8 cellular contexts compared by ENCODE assay signal in the genomic region with DNA sequence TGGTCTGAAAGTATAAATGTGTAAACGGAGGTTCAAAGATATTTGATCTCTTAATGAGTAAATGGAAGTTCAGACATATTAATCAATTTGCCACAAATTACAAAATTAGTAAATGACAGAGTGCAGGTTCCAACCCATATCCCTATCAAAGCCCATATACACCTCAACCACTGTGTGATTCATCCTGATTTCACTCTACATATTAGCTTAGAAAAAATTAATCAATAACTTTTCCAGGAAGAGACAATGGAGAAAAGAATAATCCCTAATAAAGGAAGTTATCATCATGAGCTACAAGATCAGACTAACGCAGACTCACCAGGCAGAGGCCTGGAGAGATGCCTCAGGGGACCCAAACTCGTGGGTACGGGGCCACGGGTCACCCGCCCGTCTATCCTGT.
DNase-seq lines count a peak whose midpoint lies in the region; ATAC-seq and TF ChIP-seq lines count a peak whose summit lies in the region.
"Not testable (repeated sequence)": the region's sequence is repeated elsewhere in the genome, so short reads cannot be mapped to it uniquely, and the experiment has no call there.

No MANE protein-coding gene starts in this region.

- not testable (repeated sequence) for H3K79me2 ChIP-seq in OCI-LY7 (ENCODE audit: insufficient read depth, low read depth, low read length)

- H3K36me3 ChIP-seq in Caco-2 (ENCODE audit: control insufficient read depth, insufficient read depth, low read length); OCI-LY7 (ENCODE audit: insufficient read depth, low read length); mesenchymal stem cell (ENCODE audit: control insufficient read depth in 1 of 2, insufficient read depth in 2 of 2, low read depth in 1 of 2, low read length in 2 of 2); sigmoid colon; urinary bladder (ENCODE audit: insufficient read depth): not testable (repeated sequence)

- not testable (repeated sequence) for TF ChIP-seq CTCF in Caco-2 (IDR thresholded peaks at IDR 0.05; ENCODE audit: insufficient read depth in 1 of 2, low read depth in 1 of 2, low read length in 1 of 2, severe bottlenecking in 1 of 2, unreplicated experiment in 1 of 2); OCI-LY7 (conservative IDR thresholded peaks at IDR 0.05; ENCODE audit: low read length); choroid plexus epithelial cell (conservative IDR thresholded peaks at IDR 0.05; ENCODE audit: low read depth, low read length); glutamatergic neuron (IDR thresholded peaks at IDR 0.05; ENCODE audit: partially characterized antibody, unreplicated experiment); sigmoid colon (IDR thresholded peaks at IDR 0.05)

- not testable (repeated sequence) for H3K14ac ChIP-seq in mesenchymal stem cell (ENCODE audit: low read length in 2 of 2)

- not testable (repeated sequence) for H3K4me1 Mint-ChIP-seq in Caco-2 (ENCODE audit: low read depth, unreplicated experiment); glutamatergic neuron (ENCODE audit: low read depth, unreplicated experiment)
- peaks cover 26% of the 10 kb centered on the region for H3K4me1 Mint-ChIP-seq in activated T-cell treated with anti-CD3 and anti-CD28 coated beads, Interleukin-2, amount 50 U/mL, for 72 hours (ENCODE audit: low read depth)

- intact Hi-C loops in Caco-2 (cut with micrococcal nuclease; ENCODE audit: unreplicated experiment); OCI-LY7 (cut with micrococcal nuclease; ENCODE audit: unreplicated experiment); sigmoid colon (cut with DNase I): not testable (repeated sequence)

- H2AK5ac ChIP-seq in mesenchymal stem cell (ENCODE audit: low read length, severe bottlenecking) = not testable (repeated sequence)

- H3K27ac ChIP-seq in OCI-LY7 (ENCODE audit: low read depth, low read length, poor library complexity, severe bottlenecking) (peak overlapping the region; percentile 34), mesenchymal stem cell (ENCODE audit: low read length, poor library complexity, severe bottlenecking) (peak overlapping the region; percentile 65), sigmoid colon (peak overlapping the region; percentile 51 to 87 (median 82))
- H3K27ac ChIP-seq in urinary bladder (ENCODE audit: low read depth) = not testable (repeated sequence)

- not testable (repeated sequence) for H3K27me3 Mint-ChIP-seq in Caco-2 (ENCODE audit: insufficient read depth, unreplicated experiment); activated T-cell treated with anti-CD3 and anti-CD28 coated beads, Interleukin-2, amount 50 U/mL, for 72 hours (ENCODE audit: low read depth)
- H3K27me3 Mint-ChIP-seq in glutamatergic neuron (ENCODE audit: unreplicated experiment) = peaks cover 11% of the 10 kb centered on the region

- H2AFZ ChIP-seq in OCI-LY7 (ENCODE audit: low read length) = peak overlapping the region; percentile 96; the same call in 1 of the 2 replicates
- H2AFZ ChIP-seq in mesenchymal stem cell (ENCODE audit: low read depth, low read length) = not testable (repeated sequence)

- H4K91ac ChIP-seq in mesenchymal stem cell (ENCODE audit: low read length) = not testable (repeated sequence)

- H4K8ac ChIP-seq in mesenchymal stem cell (ENCODE audit: low read length) = not testable (repeated sequence)

- not testable (repeated sequence) for H2BK5ac ChIP-seq in mesenchymal stem cell (ENCODE audit: low read depth, low read length, poor library complexity, severe bottlenecking)

- POLR2A ChIA-PET in Caco-2 (lab: Charles Lee); OCI-LY7 (lab: Charles Lee): not testable (repeated sequence)

- H2BK12ac ChIP-seq in mesenchymal stem cell (ENCODE audit: low read length in 2 of 2) = not testable (repeated sequence)

- not testable (repeated sequence) for H3K4me1 ChIP-seq in Caco-2; OCI-LY7 (ENCODE audit: insufficient read depth, low read length, poor library complexity, severe bottlenecking); mesenchymal stem cell (ENCODE audit: control insufficient read depth, insufficient read depth, low read depth, low read length); sigmoid colon; urinary bladder (ENCODE audit: insufficient read depth)

- CTCF ChIA-PET in Caco-2 (lab: Charles Lee); OCI-LY7 (lab: Charles Lee; ENCODE audit: unreplicated experiment): not testable (repeated sequence)

- H3K9me2 ChIP-seq in OCI-LY7 (ENCODE audit: insufficient read depth, low read length) = not testable (repeated sequence)

- H4K20me1 ChIP-seq in OCI-LY7 (ENCODE audit: insufficient read depth, low read length) = not testable (repeated sequence)

- H2BK120ac ChIP-seq in mesenchymal stem cell (ENCODE audit: low read depth, low read length) = not testable (repeated sequence)

- H3K9me3 ChIP-seq in Caco-2; OCI-LY7 (ENCODE audit: low read length); mesenchymal stem cell (ENCODE audit: control insufficient read depth, low read length); sigmoid colon: not testable (repeated sequence)

- not testable (repeated sequence) for H3K79me1 ChIP-seq in mesenchymal stem cell (replicated peaks; ENCODE audit: low read length, poor library complexity, severe bottlenecking)

- peak overlapping the region; percentile 93 for H3K9ac ChIP-seq in mesenchymal stem cell (ENCODE audit: low read length)

- H3K4ac ChIP-seq in mesenchymal stem cell (ENCODE audit: low read depth in 1 of 2, low read length in 2 of 2) = not testable (repeated sequence)

- H3K4me3 Mint-ChIP-seq in Caco-2 (ENCODE audit: unreplicated experiment) (peak overlapping the region; percentile 27), glutamatergic neuron (ENCODE audit: unreplicated experiment) (peak overlapping the region; percentile 98)
- peak overlapping the region; percentile 71 to 96 for H3K4me3 Mint-ChIP-seq in activated T-cell treated with anti-CD3 and anti-CD28 coated beads, Interleukin-2, amount 50 U/mL, for 72 hours

- 71% methylated on average over 6 of the region's 7 CpGs for WGBS in mesenchymal stem cell
- WGBS in sigmoid colon, 2 donors = 3 to 4% methylated on average over 7 of the region's 7 CpGs
- WGBS in urinary bladder = 4% methylated on average over 7 of the region's 7 CpGs

- not testable (repeated sequence) for H3K27me3 ChIP-seq in Caco-2 (replicated peaks; ENCODE audit: control insufficient read depth, insufficient read depth, low read length); mesenchymal stem cell (ENCODE audit: control insufficient read depth in 1 of 2, insufficient read depth in 1 of 2, low read length in 2 of 2); sigmoid colon

- peaks cover 32% of the 10 kb centered on the region for H3K9me3 Mint-ChIP-seq in Caco-2 (ENCODE audit: unreplicated experiment)
- H3K9me3 Mint-ChIP-seq in activated T-cell treated with anti-CD3 and anti-CD28 coated beads, Interleukin-2, amount 50 U/mL, for 72 hours; glutamatergic neuron (ENCODE audit: unreplicated experiment): not testable (repeated sequence)

- H2BK15ac ChIP-seq in mesenchymal stem cell (ENCODE audit: low read depth, poor library complexity, severe bottlenecking) = not testable (repeated sequence)

- BruUV-seq in Caco-2 (replicated peaks; lab: Mats Ljungman, UMichigan) = TSS peak; percentile 33
- not testable (repeated sequence) for BruUV-seq in OCI-LY7 (replicated peaks; lab: Mats Ljungman, UMichigan)

- not testable (repeated sequence) for H3K27ac Mint-ChIP-seq in Caco-2 (ENCODE audit: unreplicated experiment)
- peak overlapping the region; percentile 98 for H3K27ac Mint-ChIP-seq in activated T-cell treated with anti-CD3 and anti-CD28 coated beads, Interleukin-2, amount 50 U/mL, for 72 hours
- peak overlapping the region; percentile 80 for H3K27ac Mint-ChIP-seq in glutamatergic neuron (ENCODE audit: unreplicated experiment)

- not testable (repeated sequence) for TF ChIP-seq POLR2A in sigmoid colon (IDR thresholded peaks at IDR 0.05)

- TF ChIP-seq EP300 in sigmoid colon (IDR thresholded peaks at IDR 0.05) = not testable (repeated sequence)

- peak overlapping the region; percentile 69 for H3K4me2 ChIP-seq in OCI-LY7 (ENCODE audit: low read length)
- not testable (repeated sequence) for H3K4me2 ChIP-seq in mesenchymal stem cell (ENCODE audit: low read length, poor library complexity, severe bottlenecking)

- not testable (repeated sequence) for H3K18ac ChIP-seq in mesenchymal stem cell (ENCODE audit: low read depth in 1 of 2, low read length in 2 of 2)

- not testable (repeated sequence) for ATAC-seq in activated T-cell treated with anti-CD3 and anti-CD28 coated beads, Interleukin-2, amount 50 U/mL, for 72 hours (replicated peaks in 1 of 2)

- H3K36me3 Mint-ChIP-seq in Caco-2 (ENCODE audit: insufficient read depth, unreplicated experiment); activated T-cell treated with anti-CD3 and anti-CD28 coated beads, Interleukin-2, amount 50 U/mL, for 72 hours (ENCODE audit: insufficient read depth in 2 of 2); glutamatergic neuron (ENCODE audit: unreplicated experiment): not testable (repeated sequence)

- H3K23ac ChIP-seq in mesenchymal stem cell (ENCODE audit: low read length in 2 of 2) = not testable (repeated sequence)

- H3K4me3 ChIP-seq in Caco-2 (ENCODE audit: low read depth, low read length) = peak overlapping the region; percentile 48
- H3K4me3 ChIP-seq in OCI-LY7 (ENCODE audit: low read depth, low read length, poor library complexity, severe bottlenecking) = peak overlapping the region; percentile 85
- peak overlapping the region; percentile 68 for H3K4me3 ChIP-seq in choroid plexus epithelial cell (ENCODE audit: low read depth, low read length)
- H3K4me3 ChIP-seq in mesenchymal stem cell (ENCODE audit: insufficient read depth in 1 of 2, low read depth in 1 of 2, low read length in 2 of 2) = peak overlapping the region; percentile 69 to 90
- peak overlapping the region; percentile 49 to 74 (median 65) for H3K4me3 ChIP-seq in sigmoid colon
- H3K4me3 ChIP-seq in urinary bladder (ENCODE audit: low read depth, low read length) = peak overlapping the region; percentile 65

- DNase-seq in Caco-2; OCI-LY7 (ENCODE audit: low spot score); activated T-cell treated with anti-CD3 and anti-CD28 coated beads, Interleukin-2, amount 50 U/mL, for 72 hours; choroid plexus epithelial cell (ENCODE audit: low read depth); glutamatergic neuron; mesenchymal stem cell; sigmoid colon: not testable (repeated sequence)

Comparison
In these comparisons a context has a peak if more than half of its experiments do, and no peak if none do; other contexts are left out.
1. H3K4me3 Mint-ChIP-seq: peak in every context shown above with its lines; median percentile 98 in glutamatergic neuron; 84 in activated T-cell treated with anti-CD3 and anti-CD28 coated beads, Interleukin-2, amount 50 U/mL, for 72 hours; 27 in Caco-2.